Comparison of ENCODE assay signal across 17 cellular contexts in the genomic region with DNA sequence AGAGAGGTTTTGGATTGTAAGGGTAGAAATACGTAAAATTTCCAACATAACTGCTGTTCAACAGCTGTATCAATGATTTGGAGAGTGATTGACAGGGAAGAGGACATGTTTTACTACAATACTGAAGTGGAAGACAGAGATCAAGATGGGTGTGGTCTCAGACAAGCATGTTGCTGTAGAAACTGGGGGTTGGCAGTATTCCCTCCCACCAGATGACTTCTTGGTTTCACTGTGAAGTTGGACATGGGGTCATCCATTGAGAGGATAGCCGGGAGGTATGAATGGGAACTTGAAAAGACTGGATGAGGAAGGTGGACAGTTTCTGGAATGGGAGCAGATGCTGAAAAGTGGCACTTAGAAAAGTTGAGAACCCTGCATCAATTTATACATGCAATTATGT.
"Had no signal": no experiment of that assay in that cellular context is flagged by ENCODE, and none has a peak within 500 bp of the region (broad histone marks: within the 10 kb centered on the region; RNA-seq: fewer than 3 reads in every experiment).

No MANE protein-coding gene starts in this region.

- H3K27me3 Mint-ChIP-seq: activated CD8-positive, alpha-beta memory T cell treated with anti-CD3 and anti-CD28 coated beads, Interleukin-2, amount 10 ng/mL, durations not matched to agents 7 days and 5 days; activated naive CD8-positive, alpha-beta T cell had no signal

- ATAC-seq: activated CD8-positive, alpha-beta memory T cell treated with anti-CD3 and anti-CD28 coated beads, Interleukin-2, amount 10 ng/mL, durations not matched to agents 7 days and 5 days; gastrocnemius medialis had no signal

- H3K9me3 Mint-ChIP-seq: nephron progenitor cell had no signal

- DNase-seq: activated CD8-positive, alpha-beta memory T cell treated with anti-CD3 and anti-CD28 coated beads, Interleukin-2, amount 10 ng/mL, durations not matched to agents 7 days and 5 days; activated gamma-delta T cell; activated T-cell treated with anti-CD3 and anti-CD28 coated beads, Interleukin-2, amount 50 U/mL, for 48 hours; amygdala; esophagus squamous epithelium; gastrocnemius medialis; left ventricle myocardium inferior; nephron progenitor cell; sigmoid colon; stimulated activated CD4-positive, alpha-beta T cell treated with anti-CD3 and anti-CD28 coated beads, Interleukin-12 subunit alpha, Interleukin-12 subunit beta, amount 100 ng/mL, for 4 hours; stimulated activated naive CD4-positive, alpha-beta T cell treated with Interleukin-2 at 50 U/mL for 16 hours; T-helper 1 cell; upper lobe of left lung had no signal

- H3K36me3 ChIP-seq: esophagus squamous epithelium, gastrocnemius medialis, left ventricle myocardium inferior, sigmoid colon, upper lobe of left lung had no signal

- H3K9me3 ChIP-seq: esophagus squamous epithelium, gastrocnemius medialis, left ventricle myocardium inferior, sigmoid colon, upper lobe of left lung had no signal

- H3K4me1 ChIP-seq: esophagus squamous epithelium, gastrocnemius medialis, left ventricle myocardium inferior, sigmoid colon, upper lobe of left lung had no signal

- H3K4me3 ChIP-seq: esophagus squamous epithelium, gastrocnemius medialis, left ventricle myocardium inferior, sigmoid colon, upper lobe of left lung had no signal

- H3K27ac Mint-ChIP-seq: activated CD8-positive, alpha-beta memory T cell treated with anti-CD3 and anti-CD28 coated beads, Interleukin-2, amount 10 ng/mL, durations not matched to agents 7 days and 5 days; activated naive CD8-positive, alpha-beta T cell; nephron progenitor cell had no signal

- H3K36me3 Mint-ChIP-seq: activated CD8-positive, alpha-beta memory T cell treated with anti-CD3 and anti-CD28 coated beads, Interleukin-2, amount 10 ng/mL, durations not matched to agents 7 days and 5 days; activated naive CD8-positive, alpha-beta T cell had no signal

- H3K27me3 ChIP-seq: esophagus squamous epithelium, gastrocnemius medialis, sigmoid colon, upper lobe of left lung had no signal

- H3K4me3 Mint-ChIP-seq: activated CD8-positive, alpha-beta memory T cell treated with anti-CD3 and anti-CD28 coated beads, Interleukin-2, amount 10 ng/mL, durations not matched to agents 7 days and 5 days; activated naive CD8-positive, alpha-beta T cell; nephron progenitor cell had no signal

- FAIRE-seq: endometrium, keratinocyte, TTC549 had no signal

- H3K4me1 Mint-ChIP-seq: activated CD8-positive, alpha-beta memory T cell treated with anti-CD3 and anti-CD28 coated beads, Interleukin-2, amount 10 ng/mL, durations not matched to agents 7 days and 5 days had no signal

- H3K27ac ChIP-seq: esophagus squamous epithelium, gastrocnemius medialis, left ventricle myocardium inferior, sigmoid colon, upper lobe of left lung had no signal
